In genomic region chr3:42839616-42840015, GRCh38 we compare ENCODE assay signal across 8 cellular contexts. TPM values are rescaled to one million over a fixed set of nuclear protein-coding genes. Genes with fewer than 3 reads are reported as not detected.
DNase-seq lines count a peak whose midpoint lies in the region; ATAC-seq and TF ChIP-seq lines count a peak whose summit lies in the region.

No MANE protein-coding gene starts in this region.

- ATAC-seq in GM23338 (peak; percentile 92), left lobe of liver (peak; percentile 91)

- H3K4me1 ChIP-seq in GM23338 (ENCODE audit: insufficient read depth) (no peaks in the 10 kb centered on the region), Karpas-422 (ENCODE audit: low read length) (peaks cover 17% of the 10 kb centered on the region)

- H3K4me2 ChIP-seq in GM23338 = no peak overlapping the region
- H3K4me2 ChIP-seq in Karpas-422 (ENCODE audit: low read depth, low read length, poor library complexity, severe bottlenecking) = peak overlapping the region; percentile 75

- H3K27me3 Mint-ChIP-seq in GM23338 (ENCODE audit: insufficient read depth, low read depth, poor library complexity) = peaks cover 6% of the 10 kb centered on the region

- H3K36me3 ChIP-seq in GM23338 (ENCODE audit: insufficient read depth) (no peaks in the 10 kb centered on the region), Karpas-422 (ENCODE audit: insufficient read depth, low read length) (no peaks in the 10 kb centered on the region)

- DNase-seq in stimulated activated naive CD4-positive, alpha-beta T cell (lab: John Stamatoyannopoulos, UW) = peak in 5 of 6 experiments; percentile 14 to 59 (median 17)
- no peak for DNase-seq in stimulated activated naive CD4-positive, alpha-beta T cell treated with Interleukin-2 at 50 U/mL for 16 hours (lab: John Stamatoyannopoulos, UW)
- DNase-seq in GM23338 (ENCODE audit: low spot score) = peak; percentile 83
- DNase-seq in Karpas-422 = peak; percentile 87
- DNase-seq in SKM-1 (lab: John Stamatoyannopoulos, UW; ENCODE audit: unreplicated experiment) = peak; percentile 85
- peak; percentile 73 for DNase-seq in cerebellum (ENCODE audit: low spot score)
- no peak for DNase-seq in left lobe of liver (ENCODE audit: low spot score)
- peak; percentile 89 for DNase-seq in superior temporal gyrus (ENCODE audit: extremely low spot score)

- peaks cover 6% of the 10 kb centered on the region for H3K4me1 Mint-ChIP-seq in GM23338

- H3K79me2 ChIP-seq in GM23338 (replicated peaks; ENCODE audit: insufficient read depth) (no peaks in the 10 kb centered on the region), Karpas-422 (ENCODE audit: low read length) (no peaks in the 10 kb centered on the region)

- H3K27ac ChIP-seq in GM23338 (ENCODE audit: low read depth) (no peak overlapping the region), Karpas-422 (ENCODE audit: low read length) (no peak overlapping the region)

- H4K20me1 ChIP-seq in GM23338 (replicated peaks; ENCODE audit: insufficient read depth) (no peaks in the 10 kb centered on the region), Karpas-422 (ENCODE audit: insufficient read depth, low read depth, low read length) (no peaks in the 10 kb centered on the region)

- H2AFZ ChIP-seq in GM23338 = peak overlapping the region; percentile 3; the same call in 1 of the 2 replicates
- peak overlapping the region; percentile 91 for H2AFZ ChIP-seq in Karpas-422 (ENCODE audit: low read length)

- peak; percentile 58 to 59 for TF ChIP-seq CTCF in GM23338 (conservative IDR thresholded peaks at IDR 0.05; ENCODE audit: low read depth in 2 of 2)

- H3K36me3 Mint-ChIP-seq in GM23338 (ENCODE audit: low read depth) = no peaks in the 10 kb centered on the region

- H3K9me3 Mint-ChIP-seq in GM23338 = no peaks in the 10 kb centered on the region

- H3F3A ChIP-seq in GM23338 (replicated peaks; ENCODE audit: low read depth) = no peaks in the 10 kb centered on the region

- H3K27ac Mint-ChIP-seq in GM23338 = no peak overlapping the region

- H3K4me3 ChIP-seq in GM23338 (no peak overlapping the region), Karpas-422 (ENCODE audit: low read length) (peak overlapping the region; percentile 55)

- H3K9ac ChIP-seq in Karpas-422 (ENCODE audit: low read length) = peak overlapping the region; percentile 64

- no peaks in the 10 kb centered on the region for H3K9me3 ChIP-seq in Karpas-422 (ENCODE audit: low read length)

- H3K4me3 Mint-ChIP-seq in GM23338 = no peak overlapping the region

- H3K27me3 ChIP-seq in GM23338 (ENCODE audit: insufficient read depth) = no peaks in the 10 kb centered on the region
- H3K27me3 ChIP-seq in Karpas-422 (ENCODE audit: low read length) = no peaks in the 10 kb centered on the region

- H3K9me2 ChIP-seq in GM23338 (ENCODE audit: insufficient read depth) = peaks cover 4% of the 10 kb centered on the region; the same call in 1 of the 2 replicates
- no peaks in the 10 kb centered on the region for H3K9me2 ChIP-seq in Karpas-422 (replicated peaks; ENCODE audit: insufficient read depth, low read length)

TF ChIP-seq in GM23338, 12 proteins besides CTCF, POLR2A, EP300 and RAD21 (continues in another document):
- TF ChIP-seq JUNB (IDR thresholded peaks at IDR 0.05; ENCODE audit: unreplicated experiment) (no peak), EZH2 (IDR thresholded peaks at IDR 0.05; ENCODE audit: low read depth, unreplicated experiment) (no peak), NANOG (IDR thresholded peaks at IDR 0.05; ENCODE audit: borderline replicate concordance) (no peak), ZNF462 (CRISPR knock-in tag; IDR thresholded peaks at IDR 0.05) (no peak), ZNF331 (CRISPR knock-in tag; IDR thresholded peaks at IDR 0.05; ENCODE audit: low read depth) (no peak), STAT1 (IDR thresholded peaks at IDR 0.05; ENCODE audit: unreplicated experiment) (no peak), EZH2phosphoT487 (IDR thresholded peaks at IDR 0.05; ENCODE audit: unreplicated experiment) (no peak), ETS1 (IDR thresholded peaks at IDR 0.05) (no peak), ZNF114 (CRISPR knock-in tag; IDR thresholded peaks at IDR 0.05) (no peak), CREB1 (CRISPR knock-in tag; IDR thresholded peaks at IDR 0.05; ENCODE audit: low read depth) (no peak)

RNA-seq across cellular contexts. Expression of gene ACKR2, which starts 30.4 kb away (rescaled TPM):
- total RNA-seq in GM23338 (2014; rRNA removed; shearing (Covaris generic)) = 0.35 and 0.58 TPM in 2 replicates
- not detected in 2 replicates for polyA plus RNA-seq in GM23338 (2016; fragmentation: Nextera tagmentation; extraction: Ambion mirVana)
- 0.43 and 1.9 TPM in 2 replicates for total RNA-seq in Karpas-422 (2014; rRNA removed; shearing (Covaris generic); ENCODE audit: low replicate concordance)
- total RNA-seq in cerebellum (not detected), left lobe of liver (17.6 TPM)

RNA-seq across cellular contexts. Expression of gene HIGD1A, which starts 35.3 kb away (rescaled TPM):
- 102 and 118 TPM in 2 replicates for total RNA-seq in GM23338 (2014; rRNA removed; shearing (Covaris generic))
- 127 and 144 TPM in 2 replicates for polyA plus RNA-seq in GM23338 (2016; fragmentation: Nextera tagmentation; extraction: Ambion mirVana)
- 103 and 207 TPM in 2 replicates for total RNA-seq in Karpas-422 (2014; rRNA removed; shearing (Covaris generic); ENCODE audit: low replicate concordance)
- total RNA-seq in cerebellum (75.1 TPM), left lobe of liver (112 TPM)

RNA-seq across cellular contexts. Expression of gene CYP8B1, which starts 36.1 kb away (rescaled TPM):
- not detected in 2 replicates for total RNA-seq in GM23338 (2014; rRNA removed; shearing (Covaris generic))
- not detected in 2 replicates for polyA plus RNA-seq in GM23338 (2016; fragmentation: Nextera tagmentation; extraction: Ambion mirVana)
- not detected in 2 replicates for total RNA-seq in Karpas-422 (2014; rRNA removed; shearing (Covaris generic); ENCODE audit: low replicate concordance)
- total RNA-seq in cerebellum = not detected
- total RNA-seq in left lobe of liver = 425 TPM

Comparison
In these comparisons a context has a peak if more than half of its experiments do, and no peak if none do; other contexts are left out.
1. DNase-seq: peak in stimulated activated naive CD4-positive, alpha-beta T cell (5 of 6), GM23338 (single experiment), Karpas-422 (single experiment), SKM-1 (single experiment), cerebellum (single experiment) and superior temporal gyrus (single experiment); none in stimulated activated naive CD4-positive, alpha-beta T cell treated with Interleukin-2 at 50 U/mL for 16 hours (single experiment) and left lobe of liver (single experiment).
2. RNA of gene CYP8B1, which starts 36.1 kb away (total RNA-seq): 425 TPM in left lobe of liver (single experiment); not detected in GM23338, not detected in Karpas-422 and not detected in cerebellum (single experiment); every median in the first group is over 100 times any median in the second.